Comparison of ENCODE assay signal across 8 cellular contexts in genomic region chr14:99272669-99273024, GRCh38. TPM values are rescaled to one million over a fixed set of nuclear protein-coding genes. Genes with fewer than 3 reads are reported as not detected.
DNase-seq lines count a peak whose midpoint lies in the region; ATAC-seq and TF ChIP-seq lines count a peak whose summit lies in the region.

No MANE protein-coding gene starts in this region.

- DNase-seq in NCI-H2107 treated with DMSO at 0.1 percent for 48 hours (lab: John Stamatoyannopoulos, UW; ENCODE audit: unreplicated experiment) (peak; percentile 80), NCI-H2107 (lab: John Stamatoyannopoulos, UW) (no peak), SJCRH30 (no peak), esophagus squamous epithelium (lab: John Stamatoyannopoulos, UW) (no peak), skeletal muscle cell (ENCODE audit: low read depth) (no peak), LoVo (ENCODE audit: low spot score) (no peak)
- no peak for DNase-seq in stimulated activated CD4-positive, alpha-beta T cell treated with anti-CD3 and anti-CD28 coated beads, Interleukin-4, amount 100 ng/mL, for 4 hours

- no peaks in the 10 kb centered on the region for H3K9me3 ChIP-seq in SJCRH30 (replicated peaks)
- H3K9me3 ChIP-seq in esophagus squamous epithelium, result no peaks in the 10 kb centered on the region

- intact Hi-C loops in esophagus squamous epithelium (cut with DNase I), result loop anchor here (10.0 kb wide), 1 partner anchor 1138 kb away; no protein-coding TSS in a partner anchor

- no peaks in the 10 kb centered on the region for H3K36me3 ChIP-seq in SJCRH30
- H3K36me3 ChIP-seq in esophagus squamous epithelium, result no peaks in the 10 kb centered on the region

- WGBS in esophagus squamous epithelium, 2 donors, result 5 to 7% methylated on average over 11 of the region's 11 CpGs

- TF ChIP-seq CTCF in esophagus squamous epithelium (IDR thresholded peaks at IDR 0.05), result no peak

- H3K4me3 ChIP-seq in SJCRH30, result peak overlapping the region; percentile 67
- peak overlapping the region; percentile 65 to 90 (median 80) for H3K4me3 ChIP-seq in esophagus squamous epithelium
- peak overlapping the region; percentile 66 for H3K4me3 ChIP-seq in skeletal muscle cell (ENCODE audit: low read depth, low read length)

- peaks cover 7% of the 10 kb centered on the region for H3K27me3 ChIP-seq in SJCRH30
- peaks cover 0 to 81% (median 0%) of the 10 kb centered on the region in 4 donors for H3K27me3 ChIP-seq in esophagus squamous epithelium

- TF ChIP-seq POLR2A in esophagus squamous epithelium (IDR thresholded peaks at IDR 0.05), result no peak

- H3K27ac ChIP-seq in SJCRH30 (no peak overlapping the region; the same call in 1 of the 2 replicates), esophagus squamous epithelium (peak overlapping the region; percentile 82 to 92 (median 88))

- H3K4me1 ChIP-seq in SJCRH30, result no peaks in the 10 kb centered on the region; the same call in 1 of the 2 replicates
- H3K4me1 ChIP-seq in esophagus squamous epithelium, result peaks cover 20 to 74% (median 26%) of the 10 kb centered on the region in 3 donors

- ATAC-seq in GM19463 (IDR thresholded peaks at IDR 0.05; ENCODE audit: unreplicated experiment), result no peak

RNA-seq across cellular contexts. Expression of gene BCL11B, which starts 0.7 kb away (rescaled TPM):
- total RNA-seq in SJCRH30 (2014; rRNA removed; shearing (Covaris generic)), result 1.7 and 2.2 TPM in 2 replicates
- total RNA-seq in esophagus squamous epithelium, result 10 to 100 TPM; 10.1 to 19.3 (median 12.9) TPM
